ENCODE assay signal across 8 cellular contexts in genomic region chr19:8334458-8335342, GRCh38. TPM values are rescaled to one million over a fixed set of nuclear protein-coding genes. Genes with fewer than 3 reads are reported as not detected.
DNase-seq lines count a peak whose midpoint lies in the region; ATAC-seq, FAIRE-seq and TF ChIP-seq lines count a peak whose summit lies in the region.

No MANE protein-coding gene starts in this region.

- TF ChIP-seq EP300 in GM12878 (IDR thresholded peaks at IDR 0.05; ENCODE audit: borderline replicate concordance in 1 of 2, control insufficient read depth in 1 of 2, low read depth in 2 of 2, low read length in 2 of 2), result no peak

- POLR2A ChIA-PET in GM12878 (lab: Charles Lee), result interaction anchor here (1.0 kb wide), 1 partner anchor 28 kb away, joined by 3 read pairs; no protein-coding TSS in a partner anchor

- H3K27ac ChIP-seq in BLaER1 (peak overlapping the region; percentile 72), GM12878 (ENCODE audit: control insufficient read depth, insufficient read depth) (no peak overlapping the region), keratinocyte (ENCODE audit: control insufficient read depth, insufficient read depth, low read length) (no peak overlapping the region), thymus (ENCODE audit: low read depth) (no peak overlapping the region)
- H3K27ac ChIP-seq in effector memory CD4-positive, alpha-beta T cell (ENCODE audit: insufficient read depth, low read length, poor library complexity, severe bottlenecking), result no peak overlapping the region

- intact Hi-C loops in GM12878 (cut with micrococcal nuclease; ENCODE audit: unreplicated experiment), result no loop called here

- in situ Hi-C loops in GM12878 (cut with MboI), result no loop called here

- H3K9me3 ChIP-seq in BLaER1, result no peaks in the 10 kb centered on the region
- no peaks in the 10 kb centered on the region for H3K9me3 ChIP-seq in GM12878 (replicated peaks; ENCODE audit: control insufficient read depth, insufficient read depth, low read length)
- no peaks in the 10 kb centered on the region for H3K9me3 ChIP-seq in keratinocyte (ENCODE audit: control insufficient read depth, low read depth, low read length)
- no peaks in the 10 kb centered on the region for H3K9me3 ChIP-seq in thymus (ENCODE audit: control insufficient read depth)
- H3K9me3 ChIP-seq in effector memory CD4-positive, alpha-beta T cell (ENCODE audit: control insufficient read depth, low read length), result no peaks in the 10 kb centered on the region

- H3K36me3 ChIP-seq in BLaER1, result no peaks in the 10 kb centered on the region
- no peaks in the 10 kb centered on the region for H3K36me3 ChIP-seq in GM12878 (ENCODE audit: control insufficient read depth in 2 of 2, insufficient read depth in 2 of 2, low read length in 1 of 2)
- H3K36me3 ChIP-seq in keratinocyte (ENCODE audit: control insufficient read depth in 2 of 2, extremely low read depth in 1 of 2, insufficient read depth in 2 of 2, low read length in 2 of 2), result no peaks in the 10 kb centered on the region
- no peaks in the 10 kb centered on the region for H3K36me3 ChIP-seq in thymus (ENCODE audit: control insufficient read depth, insufficient read depth)
- no peaks in the 10 kb centered on the region for H3K36me3 ChIP-seq in effector memory CD4-positive, alpha-beta T cell (ENCODE audit: control insufficient read depth, insufficient read depth, low read length)

- no peaks in the 10 kb centered on the region for H3K9me1 ChIP-seq in keratinocyte (ENCODE audit: control insufficient read depth, extremely low read depth, insufficient read depth, low read length)

- TF ChIP-seq POLR2A in GM12878 (IDR thresholded peaks at IDR 0.05; ENCODE audit: low read depth, low read length), result no peak

- DNase-seq in GM19239 (ENCODE audit: insufficient read length, low spot score), result peak; percentile 75
- DNase-seq in NCI-H510A treated with DMSO at 0.1 percent for 48 hours (lab: John Stamatoyannopoulos, UW), result peak; percentile 79
- DNase-seq in GM12878 (ENCODE audit: low read depth, low spot score), result no peak
- no peak for DNase-seq in keratinocyte (ENCODE audit: low read depth, low spot score)
- no peak for DNase-seq in effector memory CD4-positive, alpha-beta T cell

- no peak for TF ChIP-seq CTCF in GM12878 (IDR thresholded peaks at IDR 0.05 in 2 of 3, conservative IDR thresholded peaks at IDR 0.05 in 1 of 3; ENCODE audit: control insufficient read depth in 2 of 3, extremely low read depth in 1 of 3, insufficient read depth in 1 of 3, low read depth in 3 of 3, low read length in 3 of 3)
- TF ChIP-seq CTCF in keratinocyte (optimal IDR thresholded peaks at IDR 0.05 in 1 of 3, IDR thresholded peaks at IDR 0.05 in 1 of 3, conservative IDR thresholded peaks at IDR 0.05 in 1 of 3; ENCODE audit: extremely low read depth in 1 of 3, insufficient read depth in 2 of 3, low read length in 3 of 3), result no peak

- ATAC-seq in GM12878 (peak; percentile 61), HG02610 (IDR thresholded peaks at IDR 0.05; ENCODE audit: unreplicated experiment) (no peak)

- H4K20me1 ChIP-seq in BLaER1 (peaks cover 16% of the 10 kb centered on the region; the same call in 1 of the 2 replicates), GM12878 (ENCODE audit: control insufficient read depth, insufficient read depth) (no peaks in the 10 kb centered on the region), keratinocyte (ENCODE audit: control insufficient read depth, extremely low read depth, insufficient read depth, low read length) (no peaks in the 10 kb centered on the region)

- RAD21 ChIA-PET in GM12878 (lab: Charles Lee; ENCODE audit: unreplicated experiment), result no interaction called here

- H3K4me3 ChIP-seq in BLaER1 (peak overlapping the region; percentile 75), GM12878 (peak overlapping the region; percentile 16; the same call in 1 of the 2 replicates), keratinocyte (ENCODE audit: control insufficient read depth in 2 of 3, extremely low read depth in 1 of 3, insufficient read depth in 2 of 3, low read depth in 1 of 3, low read length in 3 of 3) (peak overlapping the region; percentile 20 to 51 (median 38)), thymus (ENCODE audit: low read length) (peak overlapping the region; percentile 39)
- H3K4me3 ChIP-seq in effector memory CD4-positive, alpha-beta T cell (ENCODE audit: insufficient read depth, low read depth, low read length, poor library complexity, severe bottlenecking), result no peak overlapping the region

- SMC1A ChIA-PET in GM12878 (lab: Charles Lee; ENCODE audit: uncharacterized antibody, unreplicated experiment), result interaction anchor here (1.4 kb wide), 1 partner anchor 13 kb away, joined by 3 read pairs; no protein-coding TSS in a partner anchor

- H3K9ac ChIP-seq in BLaER1 (peak overlapping the region; percentile 74), GM12878 (ENCODE audit: control insufficient read depth, insufficient read depth, low read length) (no peak overlapping the region), keratinocyte (ENCODE audit: control insufficient read depth, extremely low read depth, insufficient read depth, low read length) (no peak overlapping the region)

- FAIRE-seq in GM19239 (lab: Jason Lieb, UNC) (no peak), GM12878 (lab: Jason Lieb, UNC) (no peak), keratinocyte (lab: Jason Lieb, UNC) (no peak)

- no peak for TF ChIP-seq RAD21 in GM12878 (IDR thresholded peaks at IDR 0.05; ENCODE audit: insufficient read depth, low read depth, low read length)

- 18% methylated on average over 95 of the region's 117 CpGs for WGBS in GM12878 (ENCODE audit: insufficient coverage, insufficient replicate concordance, low lambda C conversion rate, missing lambda C conversion rate)
- WGBS in thymus, result 10% methylated on average over 117 of the region's 117 CpGs

- H3K27me3 ChIP-seq in BLaER1, result peaks cover 36% of the 10 kb centered on the region
- peaks cover 2 to 5% of the 10 kb centered on the region in 2 experiments; a peak in 3 of 4 replicates for H3K27me3 ChIP-seq in GM12878 (replicated peaks in 1 of 2; ENCODE audit: control insufficient read depth in 2 of 2, insufficient read depth in 2 of 2, low read length in 1 of 2)
- H3K27me3 ChIP-seq in keratinocyte (ENCODE audit: control insufficient read depth, extremely low read depth, insufficient read depth, low read length), result peaks cover 19% of the 10 kb centered on the region
- peaks cover 48% of the 10 kb centered on the region for H3K27me3 ChIP-seq in thymus (ENCODE audit: control insufficient read depth, insufficient read depth)
- peaks cover 11% of the 10 kb centered on the region for H3K27me3 ChIP-seq in effector memory CD4-positive, alpha-beta T cell (replicated peaks; ENCODE audit: control insufficient read depth, insufficient read depth, low read length, poor library complexity, severe bottlenecking)

- BruUV-seq in GM12878 (replicated peaks; lab: Mats Ljungman, UMichigan), result no TSS peak

- peaks cover 43% of the 10 kb centered on the region for H3K4me1 ChIP-seq in BLaER1
- peaks cover 2% of the 10 kb centered on the region; the same call in 1 of the 2 replicates for H3K4me1 ChIP-seq in GM12878 (ENCODE audit: control insufficient read depth, insufficient read depth, low read length)
- H3K4me1 ChIP-seq in keratinocyte (ENCODE audit: control insufficient read depth, extremely low read depth, insufficient read depth, low read length), result peaks cover 8% of the 10 kb centered on the region
- peaks cover 4% of the 10 kb centered on the region for H3K4me1 ChIP-seq in thymus (ENCODE audit: control insufficient read depth, insufficient read depth, low read length)
- H3K4me1 ChIP-seq in effector memory CD4-positive, alpha-beta T cell (ENCODE audit: control insufficient read depth, insufficient read depth, low read length, poor library complexity, severe bottlenecking), result no peaks in the 10 kb centered on the region

- H3K4me2 ChIP-seq in BLaER1, result peak overlapping the region; percentile 95
- peak overlapping the region; percentile 71; the same call in 1 of the 2 replicates for H3K4me2 ChIP-seq in GM12878 (ENCODE audit: control insufficient read depth, insufficient read depth)
- peak overlapping the region; percentile 60 for H3K4me2 ChIP-seq in keratinocyte (ENCODE audit: control insufficient read depth, extremely low read depth, insufficient read depth, low read depth, low read length)

- dilution Hi-C loops in keratinocyte (cut with MboI; ENCODE audit: extremely low pct_ligation_motif_present, low sequenced_read_pairs), result no loop called here

- CTCF ChIA-PET in GM12878 (lab: Yijun Ruan, JAX), result interaction anchor here (0.5 to 1.3 kb wide), 2 partner anchors 13 to 64 kb away, joined by 3 to 4 read pairs; no protein-coding TSS in a partner anchor

- no peaks in the 10 kb centered on the region for H3K79me2 ChIP-seq in GM12878 (ENCODE audit: control insufficient read depth, insufficient read depth, low read length)
- H3K79me2 ChIP-seq in keratinocyte (ENCODE audit: control insufficient read depth, insufficient read depth, low read length), result no peaks in the 10 kb centered on the region

- H2AFZ ChIP-seq in GM12878 (ENCODE audit: control insufficient read depth, low read depth, low read length), result peak overlapping the region; percentile 39
- peak overlapping the region; percentile 40 for H2AFZ ChIP-seq in keratinocyte (ENCODE audit: control insufficient read depth, low read length)

RNA-seq across cellular contexts. Expression of gene KANK3, which starts 8.4 kb away (rescaled TPM):
- not detected in 2 replicates for total RNA-seq in GM12878 (2013; cell fraction: nucleolus; rRNA removed)
- total RNA-seq in GM12878 (2014; rRNA removed) (0.45 and 0.54 TPM in 2 replicates), GM12878 (2014; rRNA removed; fragmentation: Illumina TruSeq; extraction: Trizol) (0.22 TPM in 1 of 2 replicates, not detected in the other), GM12878 (2021) (0.26 and 0.56 TPM in 2 replicates)
- 0.16 TPM for polyA plus RNA-seq in GM12878 (2011; ENCODE audit: low read depth)
- polyA plus RNA-seq in GM12878 (2011; rRNA removed) (0.05 TPM in 1 of 2 replicates, not detected in the other), GM12878 (2014; fragmentation: Illumina TruSeq; extraction: Trizol) (0.03 TPM in 1 of 2 replicates, not detected in the other), GM12878 (2014; fragmentation: Nextera tagmentation; extraction: Ambion mirVana) (under 1 TPM in 1 of 2 experiments, not detected in 1; 0.07 TPM), GM12878 (2014; rRNA removed) (0.18 and 0.57 TPM in 2 replicates), GM12878 (2016; fragmentation: Nextera tagmentation; extraction: Ambion mirVana) (under 1 TPM; 0.62 to 0.93 TPM), keratinocyte (0.15 to 0.27 TPM (median 0.16 TPM) in 3 replicates), thymus (6.0 TPM)
- 0.13 and 0.15 TPM in 2 replicates for polyA plus RNA-seq in GM12878 (2011; cell fraction: cytosol; rRNA removed)
- polyA plus RNA-seq in GM12878 (2011; cell fraction: nucleus; rRNA removed), result 0.58 and 0.83 TPM in 2 replicates
- 0.31 TPM in 2 replicates for polyA plus RNA-seq in GM12878 (2012)
- 0.21 TPM in 1 of 2 replicates, not detected in the other for polyA minus RNA-seq in GM12878 (2011; rRNA and poly(A)+ RNA removed)
- not detected in 2 replicates for polyA minus RNA-seq in GM12878 (2011; cell fraction: cytosol; rRNA and poly(A)+ RNA removed)
- 0.12 and 0.19 TPM in 2 replicates for polyA minus RNA-seq in GM12878 (2011; cell fraction: nucleus; rRNA and poly(A)+ RNA removed)
- polyA plus RNA-seq in keratinocyte (2011; ENCODE audit: low read depth), result 0.14 TPM
- 0.13 TPM in 1 of 2 replicates, not detected in the other for polyA plus RNA-seq in keratinocyte (2011; cell fraction: cytosol; rRNA removed)
- polyA plus RNA-seq in keratinocyte (2011; cell fraction: nucleus; rRNA removed), result 0.37 and 0.38 TPM in 2 replicates
- polyA plus RNA-seq in keratinocyte (2012; ENCODE audit: low replicate concordance), result 0.13 and 0.48 TPM in 2 replicates
- polyA minus RNA-seq in keratinocyte, result 0.07 to 0.10 TPM in 2 of 3 replicates, not detected in the other
- not detected for polyA minus RNA-seq in keratinocyte (2011; cell fraction: cytosol; rRNA and poly(A)+ RNA removed)
- polyA minus RNA-seq in keratinocyte (2011; cell fraction: nucleus; rRNA and poly(A)+ RNA removed), result not detected in 2 replicates

RNA-seq across cellular contexts. Expression of gene RPS28, which starts 13.4 kb away (rescaled TPM):
- total RNA-seq in GM12878 (2013; cell fraction: nucleolus; rRNA removed), result 52.9 and 57.0 TPM in 2 replicates
- total RNA-seq in GM12878 (2014; rRNA removed), result 1,809 and 1,831 TPM in 2 replicates
- 396 and 422 TPM in 2 replicates for total RNA-seq in GM12878 (2014; rRNA removed; fragmentation: Illumina TruSeq; extraction: Trizol)
- 3,081 and 3,150 TPM in 2 replicates for total RNA-seq in GM12878 (2021)
- polyA plus RNA-seq in GM12878 (2011; ENCODE audit: low read depth), result 2,247 TPM
- 502 and 657 TPM in 2 replicates for polyA plus RNA-seq in GM12878 (2011; rRNA removed)
- 773 and 1,031 TPM in 2 replicates for polyA plus RNA-seq in GM12878 (2011; cell fraction: cytosol; rRNA removed)
- polyA plus RNA-seq in GM12878 (2011; cell fraction: nucleus; rRNA removed), result 299 and 320 TPM in 2 replicates
- 4,616 and 4,929 TPM in 2 replicates for polyA plus RNA-seq in GM12878 (2012)
- polyA plus RNA-seq in GM12878 (2014; fragmentation: Illumina TruSeq; extraction: Trizol), result 73.8 and 651 TPM in 2 replicates
- polyA plus RNA-seq in GM12878 (2014; fragmentation: Nextera tagmentation; extraction: Ambion mirVana), result 1,000 to 10,000 TPM; 3,036 to 3,905 TPM
- 1,927 and 2,346 TPM in 2 replicates for polyA plus RNA-seq in GM12878 (2014; rRNA removed)
- 1,000 to 10,000 TPM; 1,324 to 1,329 TPM for polyA plus RNA-seq in GM12878 (2016; fragmentation: Nextera tagmentation; extraction: Ambion mirVana)
- polyA minus RNA-seq in GM12878 (2011; rRNA and poly(A)+ RNA removed), result 257 and 310 TPM in 2 replicates
- 152 and 155 TPM in 2 replicates for polyA minus RNA-seq in GM12878 (2011; cell fraction: cytosol; rRNA and poly(A)+ RNA removed)
- polyA minus RNA-seq in GM12878 (2011; cell fraction: nucleus; rRNA and poly(A)+ RNA removed), result 49.4 and 62.2 TPM in 2 replicates
- polyA plus RNA-seq in keratinocyte, result 430 to 1,004 TPM (median 960 TPM) in 3 replicates
- polyA plus RNA-seq in keratinocyte (2011; ENCODE audit: low read depth), result 75.0 TPM
- 717 and 850 TPM in 2 replicates for polyA plus RNA-seq in keratinocyte (2011; cell fraction: cytosol; rRNA removed)
- polyA plus RNA-seq in keratinocyte (2011; cell fraction: nucleus; rRNA removed), result 223 and 243 TPM in 2 replicates
- polyA plus RNA-seq in keratinocyte (2012; ENCODE audit: low replicate concordance), result 1,795 and 2,911 TPM in 2 replicates
- polyA minus RNA-seq in keratinocyte, result 218 to 385 TPM (median 355 TPM) in 3 replicates
- 423 TPM for polyA minus RNA-seq in keratinocyte (2011; cell fraction: cytosol; rRNA and poly(A)+ RNA removed)
- 79.0 and 83.0 TPM in 2 replicates for polyA minus RNA-seq in keratinocyte (2011; cell fraction: nucleus; rRNA and poly(A)+ RNA removed)
- 1,415 TPM for polyA plus RNA-seq in thymus

RNA-seq across cellular contexts. Expression of gene NDUFA7, which starts 13.5 kb away (rescaled TPM):
- total RNA-seq in GM12878 (2013; cell fraction: nucleolus; rRNA removed), result 15.0 and 21.4 TPM in 2 replicates
- total RNA-seq in GM12878 (2014; rRNA removed), result 117 and 143 TPM in 2 replicates
- total RNA-seq in GM12878 (2014; rRNA removed; fragmentation: Illumina TruSeq; extraction: Trizol), result 123 and 132 TPM in 2 replicates
- total RNA-seq in GM12878 (2021), result 79.0 and 86.3 TPM in 2 replicates
- 198 TPM for polyA plus RNA-seq in GM12878 (2011; ENCODE audit: low read depth)
- 44.7 and 94.1 TPM in 2 replicates for polyA plus RNA-seq in GM12878 (2011; rRNA removed)
- polyA plus RNA-seq in GM12878 (2011; cell fraction: cytosol; rRNA removed), result 121 and 166 TPM in 2 replicates
- 70.6 and 105 TPM in 2 replicates for polyA plus RNA-seq in GM12878 (2011; cell fraction: nucleus; rRNA removed)
- polyA plus RNA-seq in GM12878 (2012), result 87.4 and 102 TPM in 2 replicates
- 52.0 and 171 TPM in 2 replicates for polyA plus RNA-seq in GM12878 (2014; fragmentation: Illumina TruSeq; extraction: Trizol)
- 100 to 1,000 TPM; 277 to 360 TPM for polyA plus RNA-seq in GM12878 (2014; fragmentation: Nextera tagmentation; extraction: Ambion mirVana)
- polyA plus RNA-seq in GM12878 (2014; rRNA removed), result 178 and 192 TPM in 2 replicates
- polyA plus RNA-seq in GM12878 (2016; fragmentation: Nextera tagmentation; extraction: Ambion mirVana), result 100 to 1,000 TPM; 249 to 253 TPM
- 41.5 and 84.3 TPM in 2 replicates for polyA minus RNA-seq in GM12878 (2011; rRNA and poly(A)+ RNA removed)
- polyA minus RNA-seq in GM12878 (2011; cell fraction: cytosol; rRNA and poly(A)+ RNA removed), result 38.0 and 51.8 TPM in 2 replicates
- polyA minus RNA-seq in GM12878 (2011; cell fraction: nucleus; rRNA and poly(A)+ RNA removed), result 13.9 and 26.2 TPM in 2 replicates
- 46.7 to 115 TPM (median 59.2 TPM) in 3 replicates for polyA plus RNA-seq in keratinocyte
- polyA plus RNA-seq in keratinocyte (2011; ENCODE audit: low read depth), result 58.6 TPM
- 42.1 and 64.0 TPM in 2 replicates for polyA plus RNA-seq in keratinocyte (2011; cell fraction: cytosol; rRNA removed)
- polyA plus RNA-seq in keratinocyte (2011; cell fraction: nucleus; rRNA removed), result 30.3 and 44.0 TPM in 2 replicates
- 83.6 and 149 TPM in 2 replicates for polyA plus RNA-seq in keratinocyte (2012; ENCODE audit: low replicate concordance)
- 48.5 to 132 TPM (median 79.5 TPM) in 3 replicates for polyA minus RNA-seq in keratinocyte
- polyA minus RNA-seq in keratinocyte (2011; cell fraction: cytosol; rRNA and poly(A)+ RNA removed), result 104 TPM
- polyA minus RNA-seq in keratinocyte (2011; cell fraction: nucleus; rRNA and poly(A)+ RNA removed), result 10.7 and 12.5 TPM in 2 replicates
- polyA plus RNA-seq in thymus, result 110 TPM

RNA-seq across cellular contexts. Expression of gene CD320, which starts 26.5 kb away (rescaled TPM):
- total RNA-seq in GM12878 (2013; cell fraction: nucleolus; rRNA removed), result 26.5 and 32.1 TPM in 2 replicates
- total RNA-seq in GM12878 (2014; rRNA removed) (49.9 and 62.2 TPM in 2 replicates), GM12878 (2014; rRNA removed; fragmentation: Illumina TruSeq; extraction: Trizol) (17.2 and 19.6 TPM in 2 replicates), GM12878 (2021) (72.4 and 74.6 TPM in 2 replicates)
- 6.3 TPM for polyA plus RNA-seq in GM12878 (2011; ENCODE audit: low read depth)
- polyA plus RNA-seq in GM12878 (2011; rRNA removed) (11.6 and 30.7 TPM in 2 replicates), GM12878 (2014; fragmentation: Illumina TruSeq; extraction: Trizol) (3.7 and 16.2 TPM in 2 replicates), GM12878 (2014; fragmentation: Nextera tagmentation; extraction: Ambion mirVana) (1 to 10 TPM; 1.1 to 3.5 TPM), GM12878 (2014; rRNA removed) (68.1 and 78.8 TPM in 2 replicates), GM12878 (2016; fragmentation: Nextera tagmentation; extraction: Ambion mirVana) (100 to 1,000 TPM; 117 to 134 TPM), keratinocyte (14.1 to 18.3 TPM (median 15.4 TPM) in 3 replicates), thymus (31.9 TPM)
- 68.6 and 89.2 TPM in 2 replicates for polyA plus RNA-seq in GM12878 (2011; cell fraction: cytosol; rRNA removed)
- polyA plus RNA-seq in GM12878 (2011; cell fraction: nucleus; rRNA removed), result 44.7 and 55.9 TPM in 2 replicates
- 27.7 and 30.3 TPM in 2 replicates for polyA plus RNA-seq in GM12878 (2012)
- polyA minus RNA-seq in GM12878 (2011; rRNA and poly(A)+ RNA removed), result 6.6 and 28.3 TPM in 2 replicates
- 19.6 and 21.2 TPM in 2 replicates for polyA minus RNA-seq in GM12878 (2011; cell fraction: cytosol; rRNA and poly(A)+ RNA removed)
- polyA minus RNA-seq in GM12878 (2011; cell fraction: nucleus; rRNA and poly(A)+ RNA removed), result 8.3 and 11.5 TPM in 2 replicates
- 3.8 TPM for polyA plus RNA-seq in keratinocyte (2011; ENCODE audit: low read depth)
- polyA plus RNA-seq in keratinocyte (2011; cell fraction: cytosol; rRNA removed), result 9.3 and 20.9 TPM in 2 replicates
- 11.8 and 18.1 TPM in 2 replicates for polyA plus RNA-seq in keratinocyte (2011; cell fraction: nucleus; rRNA removed)
- 5.2 and 24.3 TPM in 2 replicates for polyA plus RNA-seq in keratinocyte (2012; ENCODE audit: low replicate concordance)
- polyA minus RNA-seq in keratinocyte, result 3.6 to 14.5 TPM (median 5.7 TPM) in 3 replicates
- polyA minus RNA-seq in keratinocyte (2011; cell fraction: cytosol; rRNA and poly(A)+ RNA removed), result 23.8 TPM
- 4.3 and 7.7 TPM in 2 replicates for polyA minus RNA-seq in keratinocyte (2011; cell fraction: nucleus; rRNA and poly(A)+ RNA removed)

RNA-seq across cellular contexts. Expression of gene ANGPTL4, which starts 29.3 kb away (rescaled TPM):
- not detected in 2 replicates for total RNA-seq in GM12878 (2013; cell fraction: nucleolus; rRNA removed)
- total RNA-seq in GM12878 (2014; rRNA removed) (not detected in 2 replicates), GM12878 (2014; rRNA removed; fragmentation: Illumina TruSeq; extraction: Trizol) (not detected in 2 replicates), GM12878 (2021) (not detected in 2 replicates)
- not detected for polyA plus RNA-seq in GM12878 (2011; ENCODE audit: low read depth)
- polyA plus RNA-seq in GM12878 (2011; rRNA removed) (0.12 and 0.45 TPM in 2 replicates), GM12878 (2014; fragmentation: Illumina TruSeq; extraction: Trizol) (not detected in 2 replicates), GM12878 (2014; fragmentation: Nextera tagmentation; extraction: Ambion mirVana) (not detected), GM12878 (2014; rRNA removed) (not detected in 2 replicates), GM12878 (2016; fragmentation: Nextera tagmentation; extraction: Ambion mirVana) (not detected), keratinocyte (102 to 143 TPM (median 112 TPM) in 3 replicates), thymus (14.4 TPM)
- 0.53 and 0.73 TPM in 2 replicates for polyA plus RNA-seq in GM12878 (2011; cell fraction: cytosol; rRNA removed)
- polyA plus RNA-seq in GM12878 (2011; cell fraction: nucleus; rRNA removed), result 0.75 and 1.1 TPM in 2 replicates
- 0.20 and 0.31 TPM in 2 replicates for polyA plus RNA-seq in GM12878 (2012)
- 0.15 and 0.21 TPM in 2 replicates for polyA minus RNA-seq in GM12878 (2011; rRNA and poly(A)+ RNA removed)
- polyA minus RNA-seq in GM12878 (2011; cell fraction: cytosol; rRNA and poly(A)+ RNA removed), result 1.2 TPM in 1 of 2 replicates, not detected in the other
- 0.48 TPM in 1 of 2 replicates, not detected in the other for polyA minus RNA-seq in GM12878 (2011; cell fraction: nucleus; rRNA and poly(A)+ RNA removed)
- 42.6 TPM for polyA plus RNA-seq in keratinocyte (2011; ENCODE audit: low read depth)
- 20.5 and 50.0 TPM in 2 replicates for polyA plus RNA-seq in keratinocyte (2011; cell fraction: cytosol; rRNA removed)
- polyA plus RNA-seq in keratinocyte (2011; cell fraction: nucleus; rRNA removed), result 301 and 381 TPM in 2 replicates
- polyA plus RNA-seq in keratinocyte (2012; ENCODE audit: low replicate concordance), result 40.6 and 139 TPM in 2 replicates
- polyA minus RNA-seq in keratinocyte, result 28.6 to 76.7 TPM (median 39.9 TPM) in 3 replicates
- polyA minus RNA-seq in keratinocyte (2011; cell fraction: cytosol; rRNA and poly(A)+ RNA removed), result 118 TPM
- 224 and 291 TPM in 2 replicates for polyA minus RNA-seq in keratinocyte (2011; cell fraction: nucleus; rRNA and poly(A)+ RNA removed)

Comparison
In these comparisons a context has a peak if more than half of its experiments do, and no peak if none do; other contexts are left out.
1. DNase-seq: peak in GM19239 (single experiment) and NCI-H510A treated with DMSO at 0.1 percent for 48 hours (single experiment); none in GM12878 (single experiment), keratinocyte (single experiment) and effector memory CD4-positive, alpha-beta T cell (0 of 3).
2. Peak in every context shown above with its lines, with median percentiles within 50 percentile points of each other: H3K4me2 ChIP-seq.